ENCODE assay signal across 15 cellular contexts in the genomic region with DNA sequence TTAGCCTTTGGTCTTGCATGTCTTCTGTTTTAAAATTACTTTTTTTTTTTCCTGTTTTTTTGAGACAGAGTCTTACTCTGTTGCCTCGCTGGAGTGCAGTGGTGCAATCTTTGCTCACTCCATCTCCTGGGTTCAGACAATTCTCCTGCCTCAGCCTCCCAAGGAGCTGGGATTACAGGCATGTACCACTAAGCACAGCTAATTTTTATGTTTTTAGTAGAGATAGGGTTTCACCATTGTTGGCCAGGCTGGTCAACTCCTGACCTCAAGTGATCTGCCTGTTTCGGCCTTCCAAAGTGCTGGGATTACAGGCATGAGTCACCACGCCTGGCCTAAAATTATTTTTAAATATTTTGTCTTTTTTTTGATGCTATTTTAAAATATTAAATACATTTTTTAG. TPM values are rescaled to one million over a fixed set of nuclear protein-coding genes. Genes with fewer than 3 reads are reported as not detected.
DNase-seq lines count a peak whose midpoint lies in the region; ATAC-seq and TF ChIP-seq lines count a peak whose summit lies in the region.
"Had no signal": no experiment of that assay in that cellular context is flagged by ENCODE, and none has a peak within 500 bp of the region (broad histone marks: within the 10 kb centered on the region; RNA-seq: fewer than 3 reads in every experiment).

No MANE protein-coding gene starts in this region.

- intact Hi-C loops in gastrocnemius medialis (cut with DNase I; ENCODE audit: low total_unique reads): no loop called here

- no peaks in the 10 kb centered on the region for H3K27me3 Mint-ChIP-seq in T-helper 2 cell treated with Interferon-gamma antibody and Interleukin-4, amounts not matched to agents 5 μg/mL and 100 μg/mL, for 36 hours (ENCODE audit: low read depth)
- H3K27me3 Mint-ChIP-seq: naive thymus-derived CD8-positive, alpha-beta T cell had no signal

- no peaks in the 10 kb centered on the region for H3K9me3 Mint-ChIP-seq in T-helper 2 cell treated with Interferon-gamma antibody and Interleukin-4, amounts not matched to agents 5 μg/mL and 100 μg/mL, for 36 hours

- TF ChIP-seq POLR2A in gastrocnemius medialis (IDR thresholded peaks at IDR 0.05): no peak

- H3K9me3 ChIP-seq in HEK293 (ENCODE audit: control insufficient read depth, insufficient read depth, low read depth, low read length) (no peaks in the 10 kb centered on the region), gastrocnemius medialis (no peaks in the 10 kb centered on the region)

- peaks cover 27% of the 10 kb centered on the region for H3K4me1 Mint-ChIP-seq in T-helper 2 cell treated with Interferon-gamma antibody and Interleukin-4, amounts not matched to agents 5 μg/mL and 100 μg/mL, for 36 hours (ENCODE audit: low read depth)

- H3K4me1 ChIP-seq in HEK293 (ENCODE audit: control insufficient read depth, insufficient read depth, low read length) (peaks cover 17% of the 10 kb centered on the region), gastrocnemius medialis (peaks cover 20 to 37% of the 10 kb centered on the region in 2 donors)

- H3K4me3 ChIP-seq in HEK293 (ENCODE audit: low read depth, low read length) (no peak overlapping the region), gastrocnemius medialis (no peak overlapping the region)

- no peaks in the 10 kb centered on the region; a peak in 1 of 3 replicates for H3K36me3 ChIP-seq in HEK293 (ENCODE audit: control insufficient read depth in 2 of 2, insufficient read depth in 1 of 2, low read length in 2 of 2)
- H3K36me3 ChIP-seq in gastrocnemius medialis: no peaks in the 10 kb centered on the region

- H3K27ac ChIP-seq in HEK293 (ENCODE audit: extremely low read depth, low read depth, low read length): no peak overlapping the region
- H3K27ac ChIP-seq in gastrocnemius medialis: peak overlapping the region; percentile 23 to 68 (median 27)
- H3K27ac ChIP-seq: RWPE1 had no signal

- ATAC-seq in gastrocnemius medialis: peak; percentile 73 to 79
- ATAC-seq in HG03378 (IDR thresholded peaks at IDR 0.05; ENCODE audit: unreplicated experiment): no peak
- ATAC-seq in GM21367 (IDR thresholded peaks at IDR 0.05; ENCODE audit: unreplicated experiment): no peak
- ATAC-seq: naive thymus-derived CD8-positive, alpha-beta T cell had no signal

- CTCF ChIA-PET in HEK293 (lab: Yijun Ruan, JAX): interaction anchor here (0.6 kb wide), 2 partner anchors 283 to 705 kb away, joined by 3 to 6 read pairs; no protein-coding TSS in a partner anchor

- POLR2A ChIA-PET in HEK293 (lab: Yijun Ruan, JAX): no interaction called here

- H3K27me3 ChIP-seq in gastrocnemius medialis: no peaks in the 10 kb centered on the region

- peak; percentile 30 for DNase-seq in brain pericyte (ENCODE audit: low read depth, low spot score)
- peak; percentile 87 for DNase-seq in iris pigment epithelial cell (ENCODE audit: low read depth)
- peak; percentile 27 to 67 for DNase-seq in gastrocnemius medialis
- DNase-seq in SIG-M5 treated with dmso at 0.1 percent for 504 hours (lab: John Stamatoyannopoulos, UW; ENCODE audit: unreplicated experiment): no peak
- DNase-seq in T-helper 2 cell treated with Interferon-gamma antibody and Interleukin-4, amounts not matched to agents 5 μg/mL and 100 μg/mL, for 36 hours (ENCODE audit: low spot score): no peak
- DNase-seq: activated CD8-positive, alpha-beta memory T cell treated with anti-CD3 and anti-CD28 coated beads, Interleukin-2, amount 50 U/mL, for 48 hours; C1 segment of cervical spinal cord; naive thymus-derived CD8-positive, alpha-beta T cell; NCI-H1092 treated with DMSO at 0.1 percent for 48 hours; NCI-H524 had no signal

- H3K27ac Mint-ChIP-seq in T-helper 2 cell treated with Interferon-gamma antibody and Interleukin-4, amounts not matched to agents 5 μg/mL and 100 μg/mL, for 36 hours: no peak overlapping the region

- no peak overlapping the region for H3K4me3 Mint-ChIP-seq in T-helper 2 cell treated with Interferon-gamma antibody and Interleukin-4, amounts not matched to agents 5 μg/mL and 100 μg/mL, for 36 hours
- H3K4me3 Mint-ChIP-seq: naive thymus-derived CD8-positive, alpha-beta T cell had no signal

- in situ Hi-C loops in gastrocnemius medialis (cut with MboI; ENCODE audit: low sequenced_read_pairs in 4 of 4): no loop called here

- no peak for TF ChIP-seq CTCF in HEK293 (tag by site-specific recombination; IDR thresholded peaks at IDR 0.05)
- TF ChIP-seq CTCF in gastrocnemius medialis (IDR thresholded peaks at IDR 0.05 in 4 of 5, conservative IDR thresholded peaks at IDR 0.05 in 1 of 5): no peak

- peaks cover 46% of the 10 kb centered on the region for H3K36me3 Mint-ChIP-seq in T-helper 2 cell treated with Interferon-gamma antibody and Interleukin-4, amounts not matched to agents 5 μg/mL and 100 μg/mL, for 36 hours (ENCODE audit: low read depth)

TF ChIP-seq in HEK293, 187 proteins besides CTCF, POLR2A, EP300 and RAD21:
- TF ChIP-seq, protein P1, sequence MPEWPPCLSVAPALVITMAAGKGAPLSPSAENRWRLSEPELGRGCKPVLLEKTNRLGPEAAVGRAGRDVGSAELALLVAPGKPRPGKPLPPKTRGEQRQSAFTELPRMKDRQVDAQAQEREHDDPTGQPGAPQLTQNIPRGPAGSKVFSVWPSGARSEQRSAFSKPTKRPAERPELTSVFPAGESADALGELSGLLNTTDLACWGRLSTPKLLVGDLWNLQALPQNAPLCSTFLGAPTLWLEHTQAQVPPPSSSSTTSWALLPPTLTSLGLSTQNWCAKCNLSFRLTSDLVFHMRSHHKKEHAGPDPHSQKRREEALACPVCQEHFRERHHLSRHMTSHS (tag by site-specific recombination; IDR thresholded peaks at IDR 0.05): no peak
- TF ChIP-seq, protein P2, sequence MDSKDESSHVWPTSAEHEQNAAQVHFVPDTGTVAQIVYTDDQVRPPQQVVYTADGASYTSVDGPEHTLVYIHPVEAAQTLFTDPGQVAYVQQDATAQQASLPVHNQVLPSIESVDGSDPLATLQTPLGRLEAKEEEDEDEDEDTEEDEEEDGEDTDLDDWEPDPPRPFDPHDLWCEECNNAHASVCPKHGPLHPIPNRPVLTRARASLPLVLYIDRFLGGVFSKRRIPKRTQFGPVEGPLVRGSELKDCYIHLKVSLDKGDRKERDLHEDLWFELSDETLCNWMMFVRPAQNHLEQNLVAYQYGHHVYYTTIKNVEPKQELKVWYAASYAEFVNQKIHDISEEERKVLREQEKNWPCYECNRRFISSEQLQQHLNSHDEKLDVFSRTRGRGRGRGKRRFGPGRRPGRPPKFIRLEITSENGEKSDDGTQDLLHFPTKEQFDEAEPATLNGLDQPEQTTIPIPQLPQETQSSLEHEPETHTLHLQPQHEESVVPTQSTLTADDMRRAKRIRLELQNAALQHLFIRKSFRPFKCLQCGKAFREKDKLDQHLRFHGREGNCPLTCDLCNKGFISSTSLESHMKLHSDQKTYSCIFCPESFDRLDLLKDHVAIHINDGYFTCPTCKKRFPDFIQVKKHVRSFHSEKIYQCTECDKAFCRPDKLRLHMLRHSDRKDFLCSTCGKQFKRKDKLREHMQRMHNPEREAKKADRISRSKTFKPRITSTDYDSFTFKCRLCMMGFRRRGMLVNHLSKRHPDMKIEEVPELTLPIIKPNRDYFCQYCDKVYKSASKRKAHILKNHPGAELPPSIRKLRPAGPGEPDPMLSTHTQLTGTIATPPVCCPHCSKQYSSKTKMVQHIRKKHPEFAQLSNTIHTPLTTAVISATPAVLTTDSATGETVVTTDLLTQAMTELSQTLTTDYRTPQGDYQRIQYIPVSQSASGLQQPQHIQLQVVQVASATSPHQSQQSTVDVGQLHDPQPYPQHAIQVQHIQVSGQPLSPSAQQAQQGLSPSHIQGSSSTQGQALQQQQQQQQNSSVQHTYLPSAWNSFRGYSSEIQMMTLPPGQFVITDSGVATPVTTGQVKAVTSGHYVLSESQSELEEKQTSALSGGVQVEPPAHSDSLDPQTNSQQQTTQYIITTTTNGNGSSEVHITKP (tag by site-specific recombination; IDR thresholded peaks at IDR 0.05): peak; percentile 85
- TF ChIP-seq ZEB2 (tag by site-specific recombination; IDR thresholded peaks at IDR 0.05): 0 out of 2 replicates have a peak, but pooled peaks have one; percentile 16
- 0 out of 2 replicates have a peak, but pooled peaks have one; percentile 24 for TF ChIP-seq ZFP37 (tag by site-specific recombination; IDR thresholded peaks at IDR 0.05)
- TF ChIP-seq ZNF514 (tag by site-specific recombination; IDR thresholded peaks at IDR 0.05): no peak
- TF ChIP-seq, protein P3, sequence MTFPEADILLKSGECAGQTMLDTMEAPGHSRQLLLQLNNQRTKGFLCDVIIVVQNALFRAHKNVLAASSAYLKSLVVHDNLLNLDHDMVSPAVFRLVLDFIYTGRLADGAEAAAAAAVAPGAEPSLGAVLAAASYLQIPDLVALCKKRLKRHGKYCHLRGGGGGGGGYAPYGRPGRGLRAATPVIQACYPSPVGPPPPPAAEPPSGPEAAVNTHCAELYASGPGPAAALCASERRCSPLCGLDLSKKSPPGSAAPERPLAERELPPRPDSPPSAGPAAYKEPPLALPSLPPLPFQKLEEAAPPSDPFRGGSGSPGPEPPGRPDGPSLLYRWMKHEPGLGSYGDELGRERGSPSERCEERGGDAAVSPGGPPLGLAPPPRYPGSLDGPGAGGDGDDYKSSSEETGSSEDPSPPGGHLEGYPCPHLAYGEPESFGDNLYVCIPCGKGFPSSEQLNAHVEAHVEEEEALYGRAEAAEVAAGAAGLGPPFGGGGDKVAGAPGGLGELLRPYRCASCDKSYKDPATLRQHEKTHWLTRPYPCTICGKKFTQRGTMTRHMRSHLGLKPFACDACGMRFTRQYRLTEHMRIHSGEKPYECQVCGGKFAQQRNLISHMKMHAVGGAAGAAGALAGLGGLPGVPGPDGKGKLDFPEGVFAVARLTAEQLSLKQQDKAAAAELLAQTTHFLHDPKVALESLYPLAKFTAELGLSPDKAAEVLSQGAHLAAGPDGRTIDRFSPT (tag by site-specific recombination; IDR thresholded peaks at IDR 0.05): 0 out of 2 replicates have a peak, but pooled peaks have one; percentile 29
- TF ChIP-seq GLIS1 (tag by site-specific recombination; IDR thresholded peaks at IDR 0.05): peak; percentile 12; the same call in 1 of the 2 replicates
- peak; percentile 42; the same call in 1 of the 2 replicates for TF ChIP-seq ZNF600 (tag by site-specific recombination; IDR thresholded peaks at IDR 0.05)
- no peak for TF ChIP-seq ZNF175 (tag by site-specific recombination; IDR thresholded peaks at IDR 0.05)
- TF ChIP-seq, protein P4, sequence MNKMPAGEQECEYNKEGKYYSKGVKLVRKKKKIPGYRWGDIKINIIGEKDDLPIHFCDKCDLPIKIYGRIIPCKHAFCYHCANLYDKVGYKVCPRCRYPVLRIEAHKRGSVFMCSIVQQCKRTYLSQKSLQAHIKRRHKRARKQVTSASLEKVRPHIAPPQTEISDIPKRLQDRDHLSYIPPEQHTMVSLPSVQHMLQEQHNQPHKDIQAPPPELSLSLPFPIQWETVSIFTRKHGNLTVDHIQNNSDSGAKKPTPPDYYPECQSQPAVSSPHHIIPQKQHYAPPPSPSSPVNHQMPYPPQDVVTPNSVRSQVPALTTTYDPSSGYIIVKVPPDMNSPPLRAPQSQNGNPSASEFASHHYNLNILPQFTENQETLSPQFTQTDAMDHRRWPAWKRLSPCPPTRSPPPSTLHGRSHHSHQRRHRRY (tag by site-specific recombination; IDR thresholded peaks at IDR 0.05): no peak

RNA-seq across cellular contexts. Expression of a gene that starts 38.5 kb away (rescaled TPM):
- 10 to 100 TPM; 13.6 to 26.6 (median 21.6) TPM for total RNA-seq in gastrocnemius medialis

RNA-seq across cellular contexts. Expression of a gene that starts 47.1 kb away (rescaled TPM):
- total RNA-seq in gastrocnemius medialis: under 1 TPM in 1 of 4 donors, not detected in 3; 0.09 TPM
- total RNA-seq: HT-29 had no signal

Comparison
In these comparisons a context has a peak if more than half of its experiments do, and no peak if none do; other contexts are left out.
1. DNase-seq: peak in brain pericyte (single experiment), iris pigment epithelial cell (single experiment) and gastrocnemius medialis (2 of 2); none in SIG-M5 treated with dmso at 0.1 percent for 504 hours (single experiment) and T-helper 2 cell treated with Interferon-gamma antibody and Interleukin-4, amounts not matched to agents 5 μg/mL and 100 μg/mL, for 36 hours (single experiment).
2. ATAC-seq: peak in gastrocnemius medialis (2 of 2); none in HG03378 (single experiment) and GM21367 (single experiment).